ENCODE assay signal across 2 cellular contexts in genomic region chr4:111043286-111043685, GRCh38.
TF ChIP-seq lines count a peak whose summit lies in the region.

No MANE protein-coding gene starts in this region.

TF ChIP-seq in HepG2, 621 proteins besides CTCF, POLR2A, EP300 and RAD21:
- TF ChIP-seq THRA (CRISPR knock-in tag; IDR thresholded peaks at IDR 0.05; ENCODE audit: borderline replicate concordance) (no peak), FUBP1 (CRISPR knock-in tag; IDR thresholded peaks at IDR 0.05; ENCODE audit: borderline replicate concordance) (no peak), NBN (conservative IDR thresholded peaks at IDR 0.05) (no peak), RAD51 (IDR thresholded peaks at IDR 0.05; ENCODE audit: borderline replicate concordance) (peak; percentile 62; the same call in 1 of the 2 replicates), ZNF17 (CRISPR knock-in tag; IDR thresholded peaks at IDR 0.05) (no peak), POLR2AphosphoS2 (IDR thresholded peaks at IDR 0.05; ENCODE audit: low read depth, low read length) (no peak), ZNF746 (CRISPR knock-in tag; IDR thresholded peaks at IDR 0.05) (no peak), ETV5 (CRISPR knock-in tag; IDR thresholded peaks at IDR 0.05; ENCODE audit: borderline replicate concordance) (no peak), ZNF274 (CRISPR knock-in tag; IDR thresholded peaks at IDR 0.05) (no peak), YEATS2 (CRISPR knock-in tag; IDR thresholded peaks at IDR 0.05; ENCODE audit: borderline replicate concordance) (no peak), ZNF383 (CRISPR knock-in tag; IDR thresholded peaks at IDR 0.05; ENCODE audit: borderline replicate concordance) (no peak)
- TF ChIP-seq, protein P1, sequence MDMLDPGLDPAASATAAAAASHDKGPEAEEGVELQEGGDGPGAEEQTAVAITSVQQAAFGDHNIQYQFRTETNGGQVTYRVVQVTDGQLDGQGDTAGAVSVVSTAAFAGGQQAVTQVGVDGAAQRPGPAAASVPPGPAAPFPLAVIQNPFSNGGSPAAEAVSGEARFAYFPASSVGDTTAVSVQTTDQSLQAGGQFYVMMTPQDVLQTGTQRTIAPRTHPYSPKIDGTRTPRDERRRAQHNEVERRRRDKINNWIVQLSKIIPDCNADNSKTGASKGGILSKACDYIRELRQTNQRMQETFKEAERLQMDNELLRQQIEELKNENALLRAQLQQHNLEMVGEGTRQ (IDR thresholded peaks at IDR 0.05; ENCODE audit: low read depth, low read length): peak; percentile 41; the same call in 1 of the 2 replicates
- TF ChIP-seq, protein P1 (CRISPR knock-in tag; IDR thresholded peaks at IDR 0.05; ENCODE audit: borderline replicate concordance): no peak

TF ChIP-seq in GM12878, 131 proteins besides CTCF, POLR2A, EP300 and RAD21:
- TF ChIP-seq, protein P2, sequence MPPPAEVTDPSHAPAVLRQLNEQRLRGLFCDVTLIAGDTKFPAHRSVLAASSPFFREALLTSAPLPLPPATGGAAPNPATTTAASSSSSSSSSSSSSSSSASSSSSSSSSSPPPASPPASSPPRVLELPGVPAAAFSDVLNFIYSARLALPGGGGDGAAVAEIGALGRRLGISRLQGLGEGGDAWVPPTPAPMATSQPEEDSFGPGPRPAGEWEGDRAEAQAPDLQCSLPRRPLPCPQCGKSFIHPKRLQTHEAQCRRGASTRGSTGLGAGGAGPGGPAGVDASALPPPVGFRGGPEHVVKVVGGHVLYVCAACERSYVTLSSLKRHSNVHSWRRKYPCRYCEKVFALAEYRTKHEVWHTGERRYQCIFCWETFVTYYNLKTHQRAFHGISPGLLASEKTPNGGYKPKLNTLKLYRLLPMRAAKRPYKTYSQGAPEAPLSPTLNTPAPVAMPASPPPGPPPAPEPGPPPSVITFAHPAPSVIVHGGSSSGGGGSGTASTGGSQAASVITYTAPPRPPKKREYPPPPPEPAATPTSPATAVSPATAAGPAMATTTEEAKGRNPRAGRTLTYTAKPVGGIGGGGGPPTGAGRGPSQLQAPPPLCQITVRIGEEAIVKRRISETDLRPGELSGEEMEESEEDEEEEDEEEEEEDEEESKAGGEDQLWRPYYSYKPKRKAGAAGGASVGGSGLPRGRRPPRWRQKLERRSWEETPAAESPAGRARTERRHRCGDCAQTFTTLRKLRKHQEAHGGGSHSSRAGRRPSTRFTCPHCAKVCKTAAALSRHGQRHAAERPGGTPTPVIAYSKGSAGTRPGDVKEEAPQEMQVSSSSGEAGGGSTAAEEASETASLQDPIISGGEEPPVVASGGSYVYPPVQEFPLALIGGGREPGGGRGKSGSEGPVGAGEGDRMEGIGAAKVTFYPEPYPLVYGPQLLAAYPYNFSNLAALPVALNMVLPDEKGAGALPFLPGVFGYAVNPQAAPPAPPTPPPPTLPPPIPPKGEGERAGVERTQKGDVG (CRISPR knock-in tag; IDR thresholded peaks at IDR 0.05): no peak
- TF ChIP-seq BCL11A (IDR thresholded peaks at IDR 0.05; ENCODE audit: low read depth, low read length) (no peak), POLR2AphosphoS5 (IDR thresholded peaks at IDR 0.05; ENCODE audit: low read length) (no peak), RAD51 (IDR thresholded peaks at IDR 0.05) (peak; percentile 79), CEBPB (IDR thresholded peaks at IDR 0.05; ENCODE audit: borderline replicate concordance in 1 of 2, low read depth in 2 of 2, low read length in 2 of 2) (no peak), CHD2 (IDR thresholded peaks at IDR 0.05; ENCODE audit: borderline replicate concordance, low read depth, low read length) (no peak), WRNIP1 (IDR thresholded peaks at IDR 0.05; ENCODE audit: borderline replicate concordance, low read depth, low read length) (no peak)
- TF ChIP-seq, protein P3, sequence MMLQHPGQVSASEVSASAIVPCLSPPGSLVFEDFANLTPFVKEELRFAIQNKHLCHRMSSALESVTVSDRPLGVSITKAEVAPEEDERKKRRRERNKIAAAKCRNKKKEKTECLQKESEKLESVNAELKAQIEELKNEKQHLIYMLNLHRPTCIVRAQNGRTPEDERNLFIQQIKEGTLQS (IDR thresholded peaks at IDR 0.05; ENCODE audit: borderline replicate concordance, extremely low read depth, low read depth, low read length): no peak
- TF ChIP-seq, protein P4, sequence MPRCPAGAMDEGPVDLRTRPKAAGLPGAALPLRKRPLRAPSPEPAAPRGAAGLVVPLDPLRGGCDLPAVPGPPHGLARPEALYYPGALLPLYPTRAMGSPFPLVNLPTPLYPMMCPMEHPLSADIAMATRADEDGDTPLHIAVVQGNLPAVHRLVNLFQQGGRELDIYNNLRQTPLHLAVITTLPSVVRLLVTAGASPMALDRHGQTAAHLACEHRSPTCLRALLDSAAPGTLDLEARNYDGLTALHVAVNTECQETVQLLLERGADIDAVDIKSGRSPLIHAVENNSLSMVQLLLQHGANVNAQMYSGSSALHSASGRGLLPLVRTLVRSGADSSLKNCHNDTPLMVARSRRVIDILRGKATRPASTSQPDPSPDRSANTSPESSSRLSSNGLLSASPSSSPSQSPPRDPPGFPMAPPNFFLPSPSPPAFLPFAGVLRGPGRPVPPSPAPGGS (IDR thresholded peaks at IDR 0.05; ENCODE audit: borderline replicate concordance, insufficient read depth, low read depth, low read length, poor library complexity, severe bottlenecking): no peak
